18 cellular contexts compared by ENCODE assay signal in genomic region chr2:3627500-3628100, GRCh38. TPM values are rescaled to one million over a fixed set of nuclear protein-coding genes. Genes with fewer than 3 reads are reported as not detected.
"Had no signal": no experiment of that assay in that cellular context is flagged by ENCODE, and none has a peak within 500 bp of the region (broad histone marks: within the 10 kb centered on the region; RNA-seq: fewer than 3 reads in every experiment).

No MANE protein-coding gene starts in this region.

- ATAC-seq: activated CD8-positive, alpha-beta T cell treated with anti-CD3 and anti-CD28 coated beads for 36 hours; activated naive CD4-positive, alpha-beta T cell treated with anti-CD3 and anti-CD28 coated beads, Interleukin-2, amount 50 U/mL, for 72 hours; activated T-helper 17 cell treated with anti-CD3 and anti-CD28 coated beads, Interleukin-2, amount 50 U/mL, for 72 hours had no signal

- DNase-seq: activated CD8-positive, alpha-beta T cell treated with anti-CD3 and anti-CD28 coated beads for 36 hours; anterior cingulate cortex; hippocampal formation; nucleus accumbens; stimulated activated CD4-positive, alpha-beta T cell treated with anti-CD3 and anti-CD28 coated beads, Interleukin-15, amount 100 ng/mL, for 24 hours; SW 1271; trophoblast cell had no signal

- H3K4me3 ChIP-seq: dorsolateral prefrontal cortex, lung had no signal

- H3K27ac Mint-ChIP-seq: activated CD8-positive, alpha-beta T cell treated with anti-CD3 and anti-CD28 coated beads for 36 hours; activated T-helper 17 cell treated with anti-CD3 and anti-CD28 coated beads, Interleukin-2, amount 50 U/mL, for 72 hours; naive thymus-derived CD4-positive, alpha-beta T cell; T-helper 2 cell treated with Interferon-gamma antibody and Interleukin-4, amounts not matched to agents 5 μg/mL and 100 μg/mL, for 36 hours had no signal

- H3K9me3 Mint-ChIP-seq: activated CD8-positive, alpha-beta T cell treated with anti-CD3 and anti-CD28 coated beads for 36 hours; activated naive CD4-positive, alpha-beta T cell treated with anti-CD3 and anti-CD28 coated beads, Interleukin-2, amount 50 U/mL, for 72 hours; activated T-helper 17 cell treated with anti-CD3 and anti-CD28 coated beads, Interleukin-2, amount 50 U/mL, for 72 hours; T-helper 2 cell treated with Interferon-gamma antibody and Interleukin-4, amounts not matched to agents 5 μg/mL and 100 μg/mL, for 36 hours had no signal

- H3K4me1 Mint-ChIP-seq: activated T-helper 17 cell treated with anti-CD3 and anti-CD28 coated beads, Interleukin-2, amount 50 U/mL, for 72 hours had no signal

- H3K4me3 Mint-ChIP-seq: activated CD8-positive, alpha-beta T cell treated with anti-CD3 and anti-CD28 coated beads for 36 hours; activated T-helper 17 cell treated with anti-CD3 and anti-CD28 coated beads, Interleukin-2, amount 50 U/mL, for 72 hours; naive thymus-derived CD4-positive, alpha-beta T cell; T-helper 2 cell treated with Interferon-gamma antibody and Interleukin-4, amounts not matched to agents 5 μg/mL and 100 μg/mL, for 36 hours had no signal

- H3K27me3 ChIP-seq: dorsolateral prefrontal cortex had no signal

RNA-seq across cellular contexts. Expression of gene ALLC, which starts 30.4 kb away (rescaled TPM):
- total RNA-seq: activated CD8-positive, alpha-beta T cell treated with anti-CD3 and anti-CD28 coated beads for 36 hours; activated naive CD4-positive, alpha-beta T cell treated with anti-CD3 and anti-CD28 coated beads, Interleukin-2, amount 50 U/mL, for 72 hours; activated T-helper 17 cell treated with anti-CD3 and anti-CD28 coated beads, Interleukin-2, amount 50 U/mL, for 72 hours; cerebellum; esophagus mucosa; glomerular endothelial cell; lung; mononuclear cell; naive thymus-derived CD4-positive, alpha-beta T cell; pulmonary artery endothelial cell had no signal
- polyA plus RNA-seq: naive thymus-derived CD4-positive, alpha-beta T cell had no signal

RNA-seq across cellular contexts. Expression of gene COLEC11, which starts 32.7 kb away (rescaled TPM):
- total RNA-seq: activated naive CD4-positive, alpha-beta T cell treated with anti-CD3 and anti-CD28 coated beads, Interleukin-2, amount 50 U/mL, for 72 hours; esophagus mucosa; mononuclear cell had no signal
